1 cellular context compared by ENCODE assay signal in genomic region chr17:55324296-55324978, GRCh38.
A peak's percentile ranks its signal among the peaks of the same experiment; 100 is the strongest.
TF ChIP-seq lines count a peak whose summit lies in the region.

No MANE protein-coding gene starts in this region.

TF ChIP-seq in HepG2, 621 proteins besides CTCF, POLR2A, EP300 and RAD21 (continued from another document and continues in another):
- no peak for TF ChIP-seq ZNF772 (CRISPR knock-in tag; IDR thresholded peaks at IDR 0.05)
- TF ChIP-seq, protein P1, sequence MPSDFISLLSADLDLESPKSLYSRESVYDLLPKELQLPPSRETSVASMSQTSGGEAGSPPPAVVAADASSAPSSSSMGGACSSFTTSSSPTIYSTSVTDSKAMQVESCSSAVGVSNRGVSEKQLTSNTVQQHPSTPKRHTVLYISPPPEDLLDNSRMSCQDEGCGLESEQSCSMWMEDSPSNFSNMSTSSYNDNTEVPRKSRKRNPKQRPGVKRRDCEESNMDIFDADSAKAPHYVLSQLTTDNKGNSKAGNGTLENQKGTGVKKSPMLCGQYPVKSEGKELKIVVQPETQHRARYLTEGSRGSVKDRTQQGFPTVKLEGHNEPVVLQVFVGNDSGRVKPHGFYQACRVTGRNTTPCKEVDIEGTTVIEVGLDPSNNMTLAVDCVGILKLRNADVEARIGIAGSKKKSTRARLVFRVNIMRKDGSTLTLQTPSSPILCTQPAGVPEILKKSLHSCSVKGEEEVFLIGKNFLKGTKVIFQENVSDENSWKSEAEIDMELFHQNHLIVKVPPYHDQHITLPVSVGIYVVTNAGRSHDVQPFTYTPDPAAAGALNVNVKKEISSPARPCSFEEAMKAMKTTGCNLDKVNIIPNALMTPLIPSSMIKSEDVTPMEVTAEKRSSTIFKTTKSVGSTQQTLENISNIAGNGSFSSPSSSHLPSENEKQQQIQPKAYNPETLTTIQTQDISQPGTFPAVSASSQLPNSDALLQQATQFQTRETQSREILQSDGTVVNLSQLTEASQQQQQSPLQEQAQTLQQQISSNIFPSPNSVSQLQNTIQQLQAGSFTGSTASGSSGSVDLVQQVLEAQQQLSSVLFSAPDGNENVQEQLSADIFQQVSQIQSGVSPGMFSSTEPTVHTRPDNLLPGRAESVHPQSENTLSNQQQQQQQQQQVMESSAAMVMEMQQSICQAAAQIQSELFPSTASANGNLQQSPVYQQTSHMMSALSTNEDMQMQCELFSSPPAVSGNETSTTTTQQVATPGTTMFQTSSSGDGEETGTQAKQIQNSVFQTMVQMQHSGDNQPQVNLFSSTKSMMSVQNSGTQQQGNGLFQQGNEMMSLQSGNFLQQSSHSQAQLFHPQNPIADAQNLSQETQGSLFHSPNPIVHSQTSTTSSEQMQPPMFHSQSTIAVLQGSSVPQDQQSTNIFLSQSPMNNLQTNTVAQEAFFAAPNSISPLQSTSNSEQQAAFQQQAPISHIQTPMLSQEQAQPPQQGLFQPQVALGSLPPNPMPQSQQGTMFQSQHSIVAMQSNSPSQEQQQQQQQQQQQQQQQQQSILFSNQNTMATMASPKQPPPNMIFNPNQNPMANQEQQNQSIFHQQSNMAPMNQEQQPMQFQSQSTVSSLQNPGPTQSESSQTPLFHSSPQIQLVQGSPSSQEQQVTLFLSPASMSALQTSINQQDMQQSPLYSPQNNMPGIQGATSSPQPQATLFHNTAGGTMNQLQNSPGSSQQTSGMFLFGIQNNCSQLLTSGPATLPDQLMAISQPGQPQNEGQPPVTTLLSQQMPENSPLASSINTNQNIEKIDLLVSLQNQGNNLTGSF (CRISPR knock-in tag; IDR thresholded peaks at IDR 0.05): no peak
- TF ChIP-seq MYNN (CRISPR knock-in tag; IDR thresholded peaks at IDR 0.05; ENCODE audit: low read depth): no peak
- TF ChIP-seq DR1 (CRISPR knock-in tag; IDR thresholded peaks at IDR 0.05): no peak
- no peak; the same call in 1 of the 2 replicates for TF ChIP-seq ZNF782 (CRISPR knock-in tag; IDR thresholded peaks at IDR 0.05; ENCODE audit: borderline replicate concordance)
- TF ChIP-seq ZSCAN31 (CRISPR knock-in tag; IDR thresholded peaks at IDR 0.05; ENCODE audit: low read depth): no peak
- no peak for TF ChIP-seq SRSF9 (IDR thresholded peaks at IDR 0.05; ENCODE audit: borderline replicate concordance, insufficient read depth, low read depth, low read length, poor library complexity, severe bottlenecking)
- TF ChIP-seq, protein P2, sequence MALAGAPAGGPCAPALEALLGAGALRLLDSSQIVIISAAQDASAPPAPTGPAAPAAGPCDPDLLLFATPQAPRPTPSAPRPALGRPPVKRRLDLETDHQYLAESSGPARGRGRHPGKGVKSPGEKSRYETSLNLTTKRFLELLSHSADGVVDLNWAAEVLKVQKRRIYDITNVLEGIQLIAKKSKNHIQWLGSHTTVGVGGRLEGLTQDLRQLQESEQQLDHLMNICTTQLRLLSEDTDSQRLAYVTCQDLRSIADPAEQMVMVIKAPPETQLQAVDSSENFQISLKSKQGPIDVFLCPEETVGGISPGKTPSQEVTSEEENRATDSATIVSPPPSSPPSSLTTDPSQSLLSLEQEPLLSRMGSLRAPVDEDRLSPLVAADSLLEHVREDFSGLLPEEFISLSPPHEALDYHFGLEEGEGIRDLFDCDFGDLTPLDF (CRISPR knock-in tag; IDR thresholded peaks at IDR 0.05): no peak
- no peak; the same call in 1 of the 2 replicates for TF ChIP-seq NFIC (IDR thresholded peaks at IDR 0.05; ENCODE audit: low read length)
- TF ChIP-seq SYNCRIP (IDR thresholded peaks at IDR 0.05; ENCODE audit: insufficient read depth, low read depth, low read length): no peak
- 0 out of 3 replicates have a peak, but pooled peaks have one; percentile 17 for TF ChIP-seq MXI1 (IDR thresholded peaks at IDR 0.05; ENCODE audit: borderline replicate concordance, low read depth, low read length)
- TF ChIP-seq, protein P3, sequence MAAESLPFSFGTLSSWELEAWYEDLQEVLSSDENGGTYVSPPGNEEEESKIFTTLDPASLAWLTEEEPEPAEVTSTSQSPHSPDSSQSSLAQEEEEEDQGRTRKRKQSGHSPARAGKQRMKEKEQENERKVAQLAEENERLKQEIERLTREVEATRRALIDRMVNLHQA (CRISPR knock-in tag; IDR thresholded peaks at IDR 0.05): no peak
- TF ChIP-seq ZNF225 (CRISPR knock-in tag; IDR thresholded peaks at IDR 0.05): no peak
- TF ChIP-seq, protein P4, sequence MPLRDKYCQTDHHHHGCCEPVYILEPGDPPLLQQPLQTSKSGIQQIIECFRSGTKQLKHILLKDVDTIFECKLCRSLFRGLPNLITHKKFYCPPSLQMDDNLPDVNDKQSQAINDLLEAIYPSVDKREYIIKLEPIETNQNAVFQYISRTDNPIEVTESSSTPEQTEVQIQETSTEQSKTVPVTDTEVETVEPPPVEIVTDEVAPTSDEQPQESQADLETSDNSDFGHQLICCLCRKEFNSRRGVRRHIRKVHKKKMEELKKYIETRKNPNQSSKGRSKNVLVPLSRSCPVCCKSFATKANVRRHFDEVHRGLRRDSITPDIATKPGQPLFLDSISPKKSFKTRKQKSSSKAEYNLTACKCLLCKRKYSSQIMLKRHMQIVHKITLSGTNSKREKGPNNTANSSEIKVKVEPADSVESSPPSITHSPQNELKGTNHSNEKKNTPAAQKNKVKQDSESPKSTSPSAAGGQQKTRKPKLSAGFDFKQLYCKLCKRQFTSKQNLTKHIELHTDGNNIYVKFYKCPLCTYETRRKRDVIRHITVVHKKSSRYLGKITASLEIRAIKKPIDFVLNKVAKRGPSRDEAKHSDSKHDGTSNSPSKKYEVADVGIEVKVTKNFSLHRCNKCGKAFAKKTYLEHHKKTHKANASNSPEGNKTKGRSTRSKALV (CRISPR knock-in tag; IDR thresholded peaks at IDR 0.05): no peak
- no peak for TF ChIP-seq ZNF790 (CRISPR knock-in tag; IDR thresholded peaks at IDR 0.05; ENCODE audit: borderline replicate concordance)
- TF ChIP-seq ZNF660 (CRISPR knock-in tag; IDR thresholded peaks at IDR 0.05; ENCODE audit: borderline replicate concordance, low read depth): no peak
- TF ChIP-seq PTBP1 (IDR thresholded peaks at IDR 0.05; ENCODE audit: low read depth, low read length, poor library complexity, severe bottlenecking): no peak
- TF ChIP-seq SMYD3 (CRISPR knock-in tag; IDR thresholded peaks at IDR 0.05): 0 out of 2 replicates have a peak, but pooled peaks have one; percentile 54
- TF ChIP-seq HNRNPUL1 (IDR thresholded peaks at IDR 0.05; ENCODE audit: low read depth, low read length): no peak
- TF ChIP-seq SP2 (CRISPR knock-in tag; IDR thresholded peaks at IDR 0.05): no peak
- TF ChIP-seq ZNF563 (CRISPR knock-in tag; IDR thresholded peaks at IDR 0.05): no peak
- TF ChIP-seq KLF15 (CRISPR knock-in tag; IDR thresholded peaks at IDR 0.05; ENCODE audit: borderline replicate concordance): no peak
- TF ChIP-seq, protein P5, sequence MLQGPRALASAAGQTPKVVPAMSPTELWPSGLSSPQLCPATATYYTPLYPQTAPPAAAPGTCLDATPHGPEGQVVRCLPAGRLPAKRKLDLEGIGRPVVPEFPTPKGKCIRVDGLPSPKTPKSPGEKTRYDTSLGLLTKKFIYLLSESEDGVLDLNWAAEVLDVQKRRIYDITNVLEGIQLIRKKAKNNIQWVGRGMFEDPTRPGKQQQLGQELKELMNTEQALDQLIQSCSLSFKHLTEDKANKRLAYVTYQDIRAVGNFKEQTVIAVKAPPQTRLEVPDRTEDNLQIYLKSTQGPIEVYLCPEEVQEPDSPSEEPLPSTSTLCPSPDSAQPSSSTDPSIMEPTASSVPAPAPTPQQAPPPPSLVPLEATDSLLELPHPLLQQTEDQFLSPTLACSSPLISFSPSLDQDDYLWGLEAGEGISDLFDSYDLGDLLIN (CRISPR knock-in tag; IDR thresholded peaks at IDR 0.05; ENCODE audit: borderline replicate concordance): no peak
- TF ChIP-seq, protein P6, sequence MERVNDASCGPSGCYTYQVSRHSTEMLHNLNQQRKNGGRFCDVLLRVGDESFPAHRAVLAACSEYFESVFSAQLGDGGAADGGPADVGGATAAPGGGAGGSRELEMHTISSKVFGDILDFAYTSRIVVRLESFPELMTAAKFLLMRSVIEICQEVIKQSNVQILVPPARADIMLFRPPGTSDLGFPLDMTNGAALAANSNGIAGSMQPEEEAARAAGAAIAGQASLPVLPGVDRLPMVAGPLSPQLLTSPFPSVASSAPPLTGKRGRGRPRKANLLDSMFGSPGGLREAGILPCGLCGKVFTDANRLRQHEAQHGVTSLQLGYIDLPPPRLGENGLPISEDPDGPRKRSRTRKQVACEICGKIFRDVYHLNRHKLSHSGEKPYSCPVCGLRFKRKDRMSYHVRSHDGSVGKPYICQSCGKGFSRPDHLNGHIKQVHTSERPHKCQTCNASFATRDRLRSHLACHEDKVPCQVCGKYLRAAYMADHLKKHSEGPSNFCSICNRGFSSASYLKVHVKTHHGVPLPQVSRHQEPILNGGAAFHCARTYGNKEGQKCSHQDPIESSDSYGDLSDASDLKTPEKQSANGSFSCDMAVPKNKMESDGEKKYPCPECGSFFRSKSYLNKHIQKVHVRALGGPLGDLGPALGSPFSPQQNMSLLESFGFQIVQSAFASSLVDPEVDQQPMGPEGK (CRISPR knock-in tag; IDR thresholded peaks at IDR 0.05): no peak
- TF ChIP-seq, protein P7, sequence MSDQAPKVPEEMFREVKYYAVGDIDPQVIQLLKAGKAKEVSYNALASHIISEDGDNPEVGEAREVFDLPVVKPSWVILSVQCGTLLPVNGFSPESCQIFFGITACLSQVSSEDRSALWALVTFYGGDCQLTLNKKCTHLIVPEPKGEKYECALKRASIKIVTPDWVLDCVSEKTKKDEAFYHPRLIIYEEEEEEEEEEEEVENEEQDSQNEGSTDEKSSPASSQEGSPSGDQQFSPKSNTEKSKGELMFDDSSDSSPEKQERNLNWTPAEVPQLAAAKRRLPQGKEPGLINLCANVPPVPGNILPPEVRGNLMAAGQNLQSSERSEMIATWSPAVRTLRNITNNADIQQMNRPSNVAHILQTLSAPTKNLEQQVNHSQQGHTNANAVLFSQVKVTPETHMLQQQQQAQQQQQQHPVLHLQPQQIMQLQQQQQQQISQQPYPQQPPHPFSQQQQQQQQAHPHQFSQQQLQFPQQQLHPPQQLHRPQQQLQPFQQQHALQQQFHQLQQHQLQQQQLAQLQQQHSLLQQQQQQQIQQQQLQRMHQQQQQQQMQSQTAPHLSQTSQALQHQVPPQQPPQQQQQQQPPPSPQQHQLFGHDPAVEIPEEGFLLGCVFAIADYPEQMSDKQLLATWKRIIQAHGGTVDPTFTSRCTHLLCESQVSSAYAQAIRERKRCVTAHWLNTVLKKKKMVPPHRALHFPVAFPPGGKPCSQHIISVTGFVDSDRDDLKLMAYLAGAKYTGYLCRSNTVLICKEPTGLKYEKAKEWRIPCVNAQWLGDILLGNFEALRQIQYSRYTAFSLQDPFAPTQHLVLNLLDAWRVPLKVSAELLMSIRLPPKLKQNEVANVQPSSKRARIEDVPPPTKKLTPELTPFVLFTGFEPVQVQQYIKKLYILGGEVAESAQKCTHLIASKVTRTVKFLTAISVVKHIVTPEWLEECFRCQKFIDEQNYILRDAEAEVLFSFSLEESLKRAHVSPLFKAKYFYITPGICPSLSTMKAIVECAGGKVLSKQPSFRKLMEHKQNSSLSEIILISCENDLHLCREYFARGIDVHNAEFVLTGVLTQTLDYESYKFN (CRISPR knock-in tag; conservative IDR thresholded peaks at IDR 0.05): 0 out of 2 replicates have a peak, but pooled peaks have one; percentile 20
- no peak for TF ChIP-seq SNAI1 (CRISPR knock-in tag; IDR thresholded peaks at IDR 0.05; ENCODE audit: borderline replicate concordance)
- TF ChIP-seq, protein P8, sequence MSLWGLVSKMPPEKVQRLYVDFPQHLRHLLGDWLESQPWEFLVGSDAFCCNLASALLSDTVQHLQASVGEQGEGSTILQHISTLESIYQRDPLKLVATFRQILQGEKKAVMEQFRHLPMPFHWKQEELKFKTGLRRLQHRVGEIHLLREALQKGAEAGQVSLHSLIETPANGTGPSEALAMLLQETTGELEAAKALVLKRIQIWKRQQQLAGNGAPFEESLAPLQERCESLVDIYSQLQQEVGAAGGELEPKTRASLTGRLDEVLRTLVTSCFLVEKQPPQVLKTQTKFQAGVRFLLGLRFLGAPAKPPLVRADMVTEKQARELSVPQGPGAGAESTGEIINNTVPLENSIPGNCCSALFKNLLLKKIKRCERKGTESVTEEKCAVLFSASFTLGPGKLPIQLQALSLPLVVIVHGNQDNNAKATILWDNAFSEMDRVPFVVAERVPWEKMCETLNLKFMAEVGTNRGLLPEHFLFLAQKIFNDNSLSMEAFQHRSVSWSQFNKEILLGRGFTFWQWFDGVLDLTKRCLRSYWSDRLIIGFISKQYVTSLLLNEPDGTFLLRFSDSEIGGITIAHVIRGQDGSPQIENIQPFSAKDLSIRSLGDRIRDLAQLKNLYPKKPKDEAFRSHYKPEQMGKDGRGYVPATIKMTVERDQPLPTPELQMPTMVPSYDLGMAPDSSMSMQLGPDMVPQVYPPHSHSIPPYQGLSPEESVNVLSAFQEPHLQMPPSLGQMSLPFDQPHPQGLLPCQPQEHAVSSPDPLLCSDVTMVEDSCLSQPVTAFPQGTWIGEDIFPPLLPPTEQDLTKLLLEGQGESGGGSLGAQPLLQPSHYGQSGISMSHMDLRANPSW (CRISPR knock-in tag; IDR thresholded peaks at IDR 0.05; ENCODE audit: borderline replicate concordance): no peak
- no peak for TF ChIP-seq MED8 (CRISPR knock-in tag; IDR thresholded peaks at IDR 0.05; ENCODE audit: insufficient replicate concordance)
- TF ChIP-seq ARID2 (CRISPR knock-in tag; IDR thresholded peaks at IDR 0.05; ENCODE audit: borderline replicate concordance): no peak; the same call in 1 of the 2 replicates
- TF ChIP-seq GTF3A (CRISPR knock-in tag; conservative IDR thresholded peaks at IDR 0.05): peak; percentile 45; the same call in 1 of the 2 replicates
